In the genomic region with DNA sequence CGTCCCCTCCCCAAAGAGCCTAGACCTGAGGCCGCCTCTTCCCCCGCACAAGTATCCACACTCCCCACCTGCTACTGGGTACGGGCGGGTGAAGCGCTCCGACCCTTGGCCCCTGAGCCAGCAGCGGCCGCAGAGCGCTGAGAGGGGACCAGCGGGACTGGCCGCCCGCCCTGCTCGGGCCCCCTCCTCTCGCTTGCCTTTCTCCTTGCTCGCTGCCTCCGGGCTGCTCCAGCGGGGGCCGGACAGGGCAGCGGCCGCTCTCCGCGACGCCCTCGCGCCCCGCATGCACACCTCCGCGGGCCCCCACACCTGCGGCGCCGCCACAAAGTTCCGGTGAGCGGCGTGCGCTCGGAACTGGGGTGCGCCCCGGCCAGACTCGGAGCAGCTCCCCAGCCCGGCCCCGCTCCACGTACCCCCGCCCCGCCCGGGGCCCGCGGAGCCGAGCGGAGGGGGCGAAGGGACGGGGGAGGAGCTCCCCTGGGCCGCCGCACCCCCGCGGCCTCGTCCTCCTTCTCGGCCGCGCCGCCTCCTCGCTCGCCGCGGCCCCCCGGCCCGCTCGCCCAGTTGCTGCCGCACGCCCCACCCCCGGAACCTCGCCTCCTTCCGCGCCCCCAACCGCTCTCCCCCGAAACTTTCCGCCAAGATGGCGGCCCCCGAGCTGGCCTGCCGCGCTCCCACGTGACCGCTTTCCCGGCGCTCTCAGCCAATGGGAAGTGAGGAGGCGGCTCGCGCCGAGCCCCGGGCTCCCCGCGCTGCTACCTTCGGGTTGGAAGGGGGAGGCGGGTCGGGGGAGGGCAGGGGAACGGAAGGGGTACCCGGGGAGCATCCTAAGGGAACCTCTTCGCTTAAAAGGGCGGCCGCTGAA, we compare ENCODE assay signal across 8 cellular contexts. TPM values are rescaled to one million over a fixed set of nuclear protein-coding genes. Genes with fewer than 3 reads are reported as not detected.
DNase-seq lines count a peak whose midpoint lies in the region; ATAC-seq and TF ChIP-seq lines count a peak whose summit lies in the region.

No MANE protein-coding gene starts in this region.

- TF ChIP-seq CTCF in epithelial cell of proximal tubule (conservative IDR thresholded peaks at IDR 0.05; ENCODE audit: low read depth, low read length): no peak

- DNase-seq in D341Med (ENCODE audit: low spot score): peak; percentile 96
- peak; percentile 87 for DNase-seq in NT2/D1 (ENCODE audit: low read depth, low spot score)
- DNase-seq in activated T-cell treated with anti-CD3 and anti-CD28 coated beads for 48 hours (ENCODE audit: low read depth): peak; percentile 89
- no peak for DNase-seq in epithelial cell of proximal tubule (ENCODE audit: low read depth)
- peak; percentile 72 to 81 for DNase-seq in stimulated activated CD8-positive, alpha-beta memory T cell treated with anti-CD3 and anti-CD28 coated beads, Interleukin-4, amount 100 ng/mL, for 4 hours (ENCODE audit: low read depth in 2 of 2, low spot score in 1 of 2)

- H3K4me1 ChIP-seq in HUES64 (ENCODE audit: insufficient read depth, low read length): peaks cover 20% of the 10 kb centered on the region
- no peaks in the 10 kb centered on the region for H3K4me1 ChIP-seq in NT2/D1 (ENCODE audit: insufficient read depth, insufficient read length)
- peaks cover 11 to 12% of the 10 kb centered on the region in 2 donors for H3K4me1 ChIP-seq in mucosa of rectum (ENCODE audit: control insufficient read depth in 2 of 2, insufficient read depth in 2 of 2, low read length in 2 of 2)

- peak; percentile 68 for ATAC-seq in GM21526 (IDR thresholded peaks at IDR 0.05; ENCODE audit: low FRiP score, unreplicated experiment)

- H3K9me3 ChIP-seq in HUES64 (ENCODE audit: insufficient read depth, low read depth, low read length): no peaks in the 10 kb centered on the region
- no peaks in the 10 kb centered on the region for H3K9me3 ChIP-seq in NT2/D1 (ENCODE audit: insufficient read depth, low read length)
- no peaks in the 10 kb centered on the region for H3K9me3 ChIP-seq in mucosa of rectum (ENCODE audit: control insufficient read depth in 2 of 2, low read length in 2 of 2)

- H3K4me3 ChIP-seq in HUES64 (ENCODE audit: low read length) (peak overlapping the region; percentile 94), NT2/D1 (ENCODE audit: insufficient read length, low read depth) (peak overlapping the region; percentile 96), epithelial cell of proximal tubule (ENCODE audit: low read depth, low read length) (peak overlapping the region; percentile 86), mucosa of rectum (ENCODE audit: low read length in 2 of 2) (peak overlapping the region; percentile 94)

- H3K27ac ChIP-seq in HUES64 (ENCODE audit: low read depth, low read length) (peak overlapping the region; percentile 94), mucosa of rectum (ENCODE audit: low read depth in 2 of 2, low read length in 2 of 2) (peak overlapping the region; percentile 94 to 96)

- H3K27me3 ChIP-seq in HUES64 (ENCODE audit: insufficient read depth, low read length) (peaks cover 4% of the 10 kb centered on the region; the same call in 1 of the 2 replicates), NT2/D1 (ENCODE audit: insufficient read depth, insufficient read length) (peaks cover 2% of the 10 kb centered on the region), mucosa of rectum (ENCODE audit: control insufficient read depth in 2 of 2, insufficient read depth in 2 of 2, low read length in 2 of 2) (no peaks in the 10 kb centered on the region)

- peaks cover 35% of the 10 kb centered on the region for H3K36me3 ChIP-seq in HUES64 (ENCODE audit: insufficient read depth, low read length)
- peaks cover 39% of the 10 kb centered on the region for H3K36me3 ChIP-seq in NT2/D1 (ENCODE audit: insufficient read depth, insufficient read length, low read length)
- H3K36me3 ChIP-seq in mucosa of rectum (ENCODE audit: control insufficient read depth in 2 of 2, insufficient read depth in 2 of 2, low read length in 2 of 2): peaks cover 2 to 5% of the 10 kb centered on the region in 2 donors

- H3K9ac ChIP-seq in HUES64 (ENCODE audit: low read depth, low read length) (peak overlapping the region; percentile 92), NT2/D1 (ENCODE audit: insufficient read length, low read depth) (peak overlapping the region; percentile 97), mucosa of rectum (ENCODE audit: low read depth in 1 of 2, low read length in 2 of 2) (peak overlapping the region; percentile 89 to 93)

- under 1% methylated on average over 98 of the region's 100 CpGs for WGBS in HUES64

RNA-seq across cellular contexts. Expression of gene DLG1, which starts 0.7 kb away (rescaled TPM):
- 53.9 TPM for polyA plus RNA-seq in HUES64 (2013, experiment 1 of 2)
- polyA plus RNA-seq in HUES64 (2013, experiment 2 of 2): 59.1 TPM
- total RNA-seq in epithelial cell of proximal tubule: 49.7 and 67.6 TPM in 2 replicates
